In genomic region chr15:56883088-56883487, GRCh38 we compare ENCODE assay signal across 30 cellular contexts.
"Had no signal": no experiment of that assay in that cellular context is flagged by ENCODE, and none has a peak within 500 bp of the region (broad histone marks: within the 10 kb centered on the region; RNA-seq: fewer than 3 reads in every experiment).

No MANE protein-coding gene starts in this region.

- H3K36me3 Mint-ChIP-seq: activated CD4-positive, alpha-beta memory T cell treated with anti-CD3 and anti-CD28 coated beads for 36 hours; WTC11 had no signal

- H3K27ac ChIP-seq: adrenal gland, body of pancreas, breast epithelium, coronary artery, SJCRH30, SK-N-MC had no signal

- H3K27me3 Mint-ChIP-seq: activated CD4-positive, alpha-beta memory T cell treated with anti-CD3 and anti-CD28 coated beads for 36 hours had no signal

- H3K9me3 Mint-ChIP-seq: activated CD4-positive, alpha-beta memory T cell treated with anti-CD3 and anti-CD28 coated beads for 36 hours; activated naive CD4-positive, alpha-beta T cell treated with anti-CD3 and anti-CD28 coated beads for 36 hours; activated naive CD4-positive, alpha-beta T cell treated with anti-CD3 and anti-CD28 coated beads, Interleukin-2, amount 50 U/mL, for 72 hours; activated T-cell treated with anti-CD3 and anti-CD28 coated beads, Interleukin-2, amount 50 U/mL, for 4 hours; activated T-helper 1 cell treated with anti-CD3 and anti-CD28 coated beads, Interleukin-12 subunit alpha, Interleukin-12 subunit beta, Interleukin-2, Interleukin-4 antibody, amounts not matched to agents 30 ng/mL and 10 ng/mL and 1 ng/mL, durations not matched to agents 14 hours and 24 hours and 36 hours; WTC11 had no signal

- ATAC-seq: activated naive CD4-positive, alpha-beta T cell treated with anti-CD3 and anti-CD28 coated beads, Interleukin-2, amount 50 U/mL, for 72 hours; activated T-cell treated with anti-CD3 and anti-CD28 coated beads, Interleukin-2, amount 50 U/mL, for 4 hours; body of pancreas; Panc1; WTC11 had no signal

- H3K9me3 ChIP-seq: adrenal gland, body of pancreas, breast epithelium, MG63, SJCRH30 had no signal

- H3K27ac Mint-ChIP-seq: activated CD4-positive, alpha-beta memory T cell treated with anti-CD3 and anti-CD28 coated beads for 36 hours; activated naive CD4-positive, alpha-beta T cell treated with anti-CD3 and anti-CD28 coated beads for 36 hours; activated naive CD4-positive, alpha-beta T cell treated with anti-CD3 and anti-CD28 coated beads, Interleukin-2, amount 50 U/mL, for 72 hours; activated T-helper 1 cell treated with anti-CD3 and anti-CD28 coated beads, Interleukin-12 subunit alpha, Interleukin-12 subunit beta, Interleukin-2, Interleukin-4 antibody, amounts not matched to agents 30 ng/mL and 10 ng/mL and 1 ng/mL, durations not matched to agents 14 hours and 24 hours and 36 hours; WTC11 had no signal

- H3K27me3 ChIP-seq: adrenal gland, body of pancreas, breast epithelium, MG63, SJCRH30 had no signal

- H3K4me1 ChIP-seq: breast epithelium, SJCRH30 had no signal

- H3K4me3 ChIP-seq: adrenal gland, body of pancreas, breast epithelium, coronary artery, MG63, SJCRH30, SK-N-MC had no signal

- DNase-seq: activated CD4-positive, alpha-beta memory T cell treated with anti-CD3 and anti-CD28 coated beads for 36 hours; activated CD4-positive, alpha-beta T cell treated with anti-CD3 and anti-CD28 coated beads for 4 hours; activated CD4-positive, alpha-beta T cell treated with anti-CD3 and anti-CD28 coated beads, Interleukin-2, amount 50 U/mL, for 1 hour; activated CD4-positive, CD25-positive, alpha-beta regulatory T cell treated with anti-CD3 and anti-CD28 coated beads, Interleukin-2, amount 50 U/mL, for 72 hours; activated CD8-positive, alpha-beta memory T cell treated with anti-CD3 and anti-CD28 coated beads, Interleukin-2, amount 50 U/mL, for 4 hours; activated gamma-delta T cell treated with Interleukin-2 at 50 U/mL for 16 hours; activated naive CD4-positive, alpha-beta T cell treated with anti-CD3 and anti-CD28 coated beads for 36 hours; activated T-cell treated with anti-CD3 and anti-CD28 coated beads for 4 hours; activated T-cell treated with anti-CD3 and anti-CD28 coated beads, Interleukin-2, amount 50 U/mL, for 4 hours; adrenal gland; body of pancreas; MG63; NCI-H1048; NCI-H1105 treated with DMSO at 0.1 percent for 48 hours; NCI-H1694; NCI-H1930; NCI-H2081 treated with DMSO at 0.1 percent for 48 hours; NCI-H345; NCI-H524 treated with DMSO at 0.1 percent for 48 hours; NK-92 treated with Interleukin-12 subunit alpha and Interleukin-12 subunit beta, amount 100 ng/mL, for 24 hours; SHP77; SJCRH30; T1000 had no signal

- H3K4me3 Mint-ChIP-seq: activated CD4-positive, alpha-beta memory T cell treated with anti-CD3 and anti-CD28 coated beads for 36 hours; activated naive CD4-positive, alpha-beta T cell treated with anti-CD3 and anti-CD28 coated beads for 36 hours; activated T-cell treated with anti-CD3 and anti-CD28 coated beads, Interleukin-2, amount 50 U/mL, for 4 hours; activated T-helper 1 cell treated with anti-CD3 and anti-CD28 coated beads, Interleukin-12 subunit alpha, Interleukin-12 subunit beta, Interleukin-2, Interleukin-4 antibody, amounts not matched to agents 30 ng/mL and 10 ng/mL and 1 ng/mL, durations not matched to agents 14 hours and 24 hours and 36 hours; WTC11 had no signal

- H3K36me3 ChIP-seq: adrenal gland, breast epithelium, MG63, SJCRH30 had no signal
